In the genomic region with DNA sequence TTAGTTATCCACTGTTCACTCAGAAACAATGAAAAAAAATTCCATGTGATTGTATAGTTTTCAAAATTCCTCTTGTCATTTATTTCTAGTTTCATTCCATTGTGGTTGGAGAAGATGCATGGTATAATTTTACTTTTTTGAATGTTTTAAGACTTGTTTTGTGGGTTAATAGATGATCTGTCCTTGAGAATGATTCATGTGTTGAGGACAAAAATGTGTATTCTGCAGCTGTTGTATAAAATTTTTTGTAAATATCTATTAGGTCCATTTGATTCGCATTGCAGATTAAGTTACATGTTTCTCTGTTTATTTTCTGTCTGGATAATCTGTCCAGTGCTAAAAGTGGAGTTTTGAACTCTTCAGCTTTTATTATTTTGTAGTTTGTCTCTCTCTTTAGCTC, we compare ENCODE assay signal across 19 cellular contexts.
A peak's percentile ranks its signal among the peaks of the same experiment; 100 is the strongest.
DNase-seq lines count a peak whose midpoint lies in the region; ATAC-seq, FAIRE-seq and TF ChIP-seq lines count a peak whose summit lies in the region.
"Had no signal": no experiment of that assay in that cellular context is flagged by ENCODE, and none has a peak within 500 bp of the region (broad histone marks: within the 10 kb centered on the region; RNA-seq: fewer than 3 reads in every experiment).

No MANE protein-coding gene starts in this region.

- no peak for ATAC-seq in naive thymus-derived CD4-positive, alpha-beta T cell

- no peaks in the 10 kb centered on the region for H3K27me3 ChIP-seq in Caco-2 (replicated peaks; ENCODE audit: control insufficient read depth, insufficient read depth, low read length)
- no peaks in the 10 kb centered on the region for H3K27me3 ChIP-seq in naive thymus-derived CD4-positive, alpha-beta T cell (ENCODE audit: control insufficient read depth in 2 of 2, insufficient read depth in 2 of 2, low read length in 2 of 2)

- H3K4me1 Mint-ChIP-seq in Caco-2 (ENCODE audit: low read depth, unreplicated experiment), result no peaks in the 10 kb centered on the region
- H3K4me1 Mint-ChIP-seq in naive thymus-derived CD4-positive, alpha-beta T cell, result peaks cover 0 to 5% (median 0%) of the 10 kb centered on the region in 7 donors

- FAIRE-seq in GM19239 (lab: Jason Lieb, UNC) (peak; percentile 53), colon (lab: Jason Lieb, UNC) (peak; percentile 69)
- FAIRE-seq: G401.6, GM12892, H54 had no signal

- H3K4me1 ChIP-seq in Caco-2, result no peaks in the 10 kb centered on the region
- H3K4me1 ChIP-seq in naive thymus-derived CD4-positive, alpha-beta T cell (ENCODE audit: control insufficient read depth in 2 of 2, insufficient read depth in 2 of 2, low read length in 2 of 2), result no peaks in the 10 kb centered on the region
- H3K4me1 ChIP-seq: HAP-1 had no signal

- no peaks in the 10 kb centered on the region for H3K27me3 Mint-ChIP-seq in Caco-2 (ENCODE audit: insufficient read depth, unreplicated experiment)
- H3K27me3 Mint-ChIP-seq in naive thymus-derived CD4-positive, alpha-beta T cell, result no peaks in the 10 kb centered on the region

- H3K4me3 Mint-ChIP-seq in Caco-2 (ENCODE audit: unreplicated experiment), result no peak overlapping the region
- H3K4me3 Mint-ChIP-seq in naive thymus-derived CD4-positive, alpha-beta T cell, result no peak overlapping the region
- H3K4me3 Mint-ChIP-seq: CD4-positive, alpha-beta memory T cell; HFFc6 had no signal

- no peaks in the 10 kb centered on the region for H3K36me3 ChIP-seq in Caco-2 (ENCODE audit: control insufficient read depth, insufficient read depth, low read length)
- no peaks in the 10 kb centered on the region for H3K36me3 ChIP-seq in naive thymus-derived CD4-positive, alpha-beta T cell (ENCODE audit: control insufficient read depth in 2 of 3, insufficient read depth in 3 of 3, low read length in 3 of 3)
- H3K36me3 ChIP-seq: HAP-1 had no signal

- CTCF ChIA-PET in Caco-2 (lab: Charles Lee), result no interaction called here
- CTCF ChIA-PET in naive thymus-derived CD4-positive, alpha-beta T cell (lab: Charles Lee), result no interaction called here

- no TSS peak for BruUV-seq in Caco-2 (replicated peaks; lab: Mats Ljungman, UMichigan)

- POLR2A ChIA-PET in Caco-2 (lab: Charles Lee), result no interaction called here
- POLR2A ChIA-PET in naive thymus-derived CD4-positive, alpha-beta T cell (lab: Charles Lee), result no interaction called here

- H3K36me3 Mint-ChIP-seq in Caco-2 (ENCODE audit: insufficient read depth, unreplicated experiment), result no peaks in the 10 kb centered on the region
- peaks cover 0 to 8% (median 0%) of the 10 kb centered on the region in 5 donors for H3K36me3 Mint-ChIP-seq in naive thymus-derived CD4-positive, alpha-beta T cell
- H3K36me3 Mint-ChIP-seq: CD4-positive, alpha-beta memory T cell had no signal

- no peak overlapping the region for H3K4me3 ChIP-seq in Caco-2 (ENCODE audit: low read depth, low read length)
- no peak overlapping the region for H3K4me3 ChIP-seq in naive thymus-derived CD4-positive, alpha-beta T cell (ENCODE audit: low read length)
- H3K4me3 ChIP-seq: HAP-1 had no signal

- intact Hi-C loops in Caco-2 (cut with micrococcal nuclease; ENCODE audit: unreplicated experiment), result no loop called here
- intact Hi-C loops in naive thymus-derived CD4-positive, alpha-beta T cell (cut with micrococcal nuclease), result no loop called here

- no peaks in the 10 kb centered on the region for H3K9me3 Mint-ChIP-seq in Caco-2 (ENCODE audit: unreplicated experiment)
- H3K9me3 Mint-ChIP-seq in naive thymus-derived CD4-positive, alpha-beta T cell, result peaks cover 0 to 20% (median 7%) of the 10 kb centered on the region in 11 donors
- H3K9me3 Mint-ChIP-seq: HFFc6 had no signal

- no peak for DNase-seq in GM19239 (ENCODE audit: insufficient read length, low spot score)
- DNase-seq in myocyte (ENCODE audit: low read depth), result peak; percentile 40
- DNase-seq in stimulated activated naive CD4-positive, alpha-beta T cell treated with Interleukin-2 at 50 U/mL for 16 hours (lab: John Stamatoyannopoulos, UW), result no peak
- no peak for DNase-seq in SW480 (ENCODE audit: low spot score)
- no peak for DNase-seq in Caco-2
- DNase-seq in naive thymus-derived CD4-positive, alpha-beta T cell, result no peak
- DNase-seq: 8988T; C1 segment of cervical spinal cord; CD4-positive, alpha-beta memory T cell; COR-L47; DMS153; DND-41; GOT3; HFFc6 had no signal

- no peak overlapping the region for H3K27ac ChIP-seq in naive thymus-derived CD4-positive, alpha-beta T cell (ENCODE audit: low read depth, low read length)

- H3K27ac Mint-ChIP-seq in Caco-2 (ENCODE audit: unreplicated experiment), result no peak overlapping the region
- H3K27ac Mint-ChIP-seq in naive thymus-derived CD4-positive, alpha-beta T cell, result no peak overlapping the region
- H3K27ac Mint-ChIP-seq: CD4-positive, alpha-beta memory T cell; HFFc6 had no signal

- TF ChIP-seq CTCF in Caco-2 (IDR thresholded peaks at IDR 0.05; ENCODE audit: insufficient read depth in 1 of 2, low read depth in 1 of 2, low read length in 1 of 2, severe bottlenecking in 1 of 2, unreplicated experiment in 1 of 2), result no peak

- no peaks in the 10 kb centered on the region for H3K9me3 ChIP-seq in Caco-2
- no peaks in the 10 kb centered on the region for H3K9me3 ChIP-seq in naive thymus-derived CD4-positive, alpha-beta T cell (ENCODE audit: control insufficient read depth in 2 of 3, low read length in 3 of 3)
- H3K9me3 ChIP-seq: HAP-1 had no signal
